In the genomic region with DNA sequence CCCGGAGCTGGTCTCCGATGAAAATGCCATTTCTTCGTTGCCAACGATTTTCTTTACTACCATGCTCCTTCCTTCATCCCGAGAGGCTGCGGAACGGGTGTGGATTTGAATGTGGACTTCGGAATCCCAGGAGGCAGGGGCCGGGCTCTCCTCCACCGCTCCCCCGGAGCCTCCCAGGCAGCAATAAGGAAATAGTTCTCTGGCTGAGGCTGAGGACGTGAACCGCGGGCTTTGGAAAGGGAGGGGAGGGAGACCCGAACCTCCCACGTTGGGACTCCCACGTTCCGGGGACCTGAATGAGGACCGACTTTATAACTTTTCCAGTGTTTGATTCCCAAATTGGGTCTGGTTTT, we compare ENCODE assay signal across 29 cellular contexts. TPM values are rescaled to one million over a fixed set of nuclear protein-coding genes. Genes with fewer than 3 reads are reported as not detected.
DNase-seq lines count a peak whose midpoint lies in the region; ATAC-seq and TF ChIP-seq lines count a peak whose summit lies in the region.
"Had no signal": no experiment of that assay in that cellular context is flagged by ENCODE, and none has a peak within 500 bp of the region (broad histone marks: within the 10 kb centered on the region; RNA-seq: fewer than 3 reads in every experiment).

No MANE protein-coding gene starts in this region.

- no peak overlapping the region for H3K4me3 ChIP-seq in esophagus muscularis mucosa
- peak overlapping the region; percentile 11 for H3K4me3 ChIP-seq in mucosa of descending colon
- H3K4me3 ChIP-seq: uterus had no signal

- H3K4me3 Mint-ChIP-seq in activated CD4-positive, alpha-beta T cell treated with anti-CD3 and anti-CD28 coated beads, Interleukin-2, amount 10 ng/mL, durations not matched to agents 7 days and 5 days = no peak overlapping the region
- H3K4me3 Mint-ChIP-seq: activated CD4-positive, alpha-beta memory T cell treated with anti-CD3 and anti-CD28 coated beads, Interleukin-2, amount 10 ng/mL, durations not matched to agents 7 days and 5 days; B cell had no signal

- ATAC-seq in mucosa of descending colon = peak; percentile 99
- ATAC-seq: foreskin keratinocyte, Panc1, right cardiac atrium had no signal

- POLR2A ChIA-PET in activated CD4-positive, alpha-beta T cell treated with anti-CD3 and anti-CD28 coated beads, Interleukin-2, amount 10 ng/mL, durations not matched to agents 7 days and 5 days (lab: Charles Lee) = no interaction called here

- WGBS in esophagus muscularis mucosa = 2% methylated on average over 15 of the region's 19 CpGs

- no peaks in the 10 kb centered on the region for H3K4me1 Mint-ChIP-seq in activated CD4-positive, alpha-beta T cell treated with anti-CD3 and anti-CD28 coated beads, Interleukin-2, amount 10 ng/mL, durations not matched to agents 7 days and 5 days
- H3K4me1 Mint-ChIP-seq: activated CD4-positive, alpha-beta memory T cell treated with anti-CD3 and anti-CD28 coated beads, Interleukin-2, amount 10 ng/mL, durations not matched to agents 7 days and 5 days; B cell had no signal

- TF ChIP-seq CTCF in esophagus muscularis mucosa (IDR thresholded peaks at IDR 0.05) (no peak), mucosa of descending colon (IDR thresholded peaks at IDR 0.05) (no peak)

- CTCF ChIA-PET in activated CD4-positive, alpha-beta T cell treated with anti-CD3 and anti-CD28 coated beads, Interleukin-2, amount 10 ng/mL, durations not matched to agents 7 days and 5 days (lab: Charles Lee) = no interaction called here

- peaks cover 0 to 66% (median 3%) of the 10 kb centered on the region in 4 donors for H3K27me3 ChIP-seq in esophagus muscularis mucosa
- H3K27me3 ChIP-seq: foreskin keratinocyte, uterus had no signal

- intact Hi-C loops in esophagus muscularis mucosa (cut with DNase I) = no loop called here
- intact Hi-C loops in mucosa of descending colon (cut with DNase I, micrococcal nuclease) = no loop called here

- H3K9me3 ChIP-seq in esophagus muscularis mucosa = peaks cover 0 to 6% (median 2%) of the 10 kb centered on the region in 4 donors
- no peaks in the 10 kb centered on the region for H3K9me3 ChIP-seq in mucosa of descending colon
- H3K9me3 ChIP-seq: uterus had no signal

- no peaks in the 10 kb centered on the region for H3K9me3 Mint-ChIP-seq in activated CD4-positive, alpha-beta T cell treated with anti-CD3 and anti-CD28 coated beads, Interleukin-2, amount 10 ng/mL, durations not matched to agents 7 days and 5 days

- H3K36me3 ChIP-seq in esophagus muscularis mucosa (no peaks in the 10 kb centered on the region), mucosa of descending colon (ENCODE audit: low read depth) (no peaks in the 10 kb centered on the region)
- H3K36me3 ChIP-seq: uterus had no signal

- no peak for DNase-seq in activated CD4-positive, alpha-beta T cell treated with anti-CD3 and anti-CD28 coated beads, Interleukin-2, amount 10 ng/mL, durations not matched to agents 7 days and 5 days
- DNase-seq in activated CD4-positive, alpha-beta T cell treated with anti-CD3 and anti-CD28 coated beads, Interleukin-2, amount 50 U/mL, for 1 hour = no peak
- DNase-seq in esophagus muscularis mucosa (ENCODE audit: extremely low spot score) = peak; percentile 42
- DNase-seq in mucosa of descending colon = peak; percentile 81 to 83 (median 81)
- DNase-seq in ureter (ENCODE audit: low spot score) = peak; percentile 20
- DNase-seq in NCI-H69 (lab: John Stamatoyannopoulos, UW) = no peak
- DNase-seq in NCI-H2081 treated with DMSO at 0.1 percent for 48 hours (lab: John Stamatoyannopoulos, UW) = no peak
- no peak for DNase-seq in HK-2 (ENCODE audit: unreplicated experiment)
- DNase-seq: 8988T; activated CD4-positive, alpha-beta memory T cell treated with anti-CD3 and anti-CD28 coated beads, Interleukin-2, amount 10 ng/mL, durations not matched to agents 7 days and 5 days; activated naive CD4-positive, alpha-beta T cell; activated T-cell treated with anti-CD3 and anti-CD28 coated beads for 4 hours; amniotic stem cell; Calu3; dermis blood vessel endothelial cell; foreskin keratinocyte; GOT3; Kasumi-1; NCI-H446 treated with DMSO at 0.1 percent for 48 hours; right cardiac atrium; stimulated activated CD4-positive, alpha-beta T cell treated with anti-CD3 and anti-CD28 coated beads, Interleukin-15, amount 100 ng/mL, for 24 hours; T-helper 2 cell; uterus had no signal

- no peak for TF ChIP-seq EP300 in esophagus muscularis mucosa (IDR thresholded peaks at IDR 0.05)

- H3K36me3 Mint-ChIP-seq in activated CD4-positive, alpha-beta T cell treated with anti-CD3 and anti-CD28 coated beads, Interleukin-2, amount 10 ng/mL, durations not matched to agents 7 days and 5 days (ENCODE audit: low read depth) = no peaks in the 10 kb centered on the region

- peak overlapping the region; percentile 13 for H3K27ac Mint-ChIP-seq in activated CD4-positive, alpha-beta T cell treated with anti-CD3 and anti-CD28 coated beads, Interleukin-2, amount 10 ng/mL, durations not matched to agents 7 days and 5 days
- H3K27ac Mint-ChIP-seq: activated CD4-positive, alpha-beta memory T cell treated with anti-CD3 and anti-CD28 coated beads, Interleukin-2, amount 10 ng/mL, durations not matched to agents 7 days and 5 days; B cell had no signal

- no peak overlapping the region for H3K27ac ChIP-seq in esophagus muscularis mucosa (replicated peaks in 1 of 4)
- H3K27ac ChIP-seq: foreskin keratinocyte, uterus, VCaP had no signal

- H3K4me1 ChIP-seq in esophagus muscularis mucosa (peaks cover 0 to 12% (median 4%) of the 10 kb centered on the region in 4 donors), mucosa of descending colon (ENCODE audit: low read depth) (no peaks in the 10 kb centered on the region)
- H3K4me1 ChIP-seq: foreskin keratinocyte, uterus had no signal

- H3K27me3 Mint-ChIP-seq in activated CD4-positive, alpha-beta T cell treated with anti-CD3 and anti-CD28 coated beads, Interleukin-2, amount 10 ng/mL, durations not matched to agents 7 days and 5 days = peaks cover 11% of the 10 kb centered on the region

- no peak for TF ChIP-seq POLR2A in esophagus muscularis mucosa (IDR thresholded peaks at IDR 0.05; ENCODE audit: low read depth)

RNA-seq across cellular contexts. Expression of a gene that starts 14.4 kb away (rescaled TPM):
- total RNA-seq in activated CD4-positive, alpha-beta T cell treated with anti-CD3 and anti-CD28 coated beads, Interleukin-2, amount 10 ng/mL, durations not matched to agents 7 days and 5 days = not detected
- total RNA-seq in esophagus muscularis mucosa = under 1 TPM in 1 of 4 donors, not detected in 3; 0.17 TPM
- under 1 TPM in 2 of 3 donors, not detected in 1; 0.12 to 0.22 TPM for total RNA-seq in mucosa of descending colon
- total RNA-seq in ureter = not detected
- total RNA-seq: activated CD4-positive, alpha-beta memory T cell treated with anti-CD3 and anti-CD28 coated beads, Interleukin-2, amount 10 ng/mL, durations not matched to agents 7 days and 5 days; B cell; Calu3; dermis blood vessel endothelial cell; epithelial cell of proximal tubule; foreskin keratinocyte; G401; mononuclear cell; right cardiac atrium; uterus had no signal

Comparison
In these comparisons a context has a peak if more than half of its experiments do, and no peak if none do; other contexts are left out.
1. DNase-seq: peak in esophagus muscularis mucosa (single experiment), mucosa of descending colon (3 of 3) and ureter (single experiment); none in activated CD4-positive, alpha-beta T cell treated with anti-CD3 and anti-CD28 coated beads, Interleukin-2, amount 10 ng/mL, durations not matched to agents 7 days and 5 days (single experiment), activated CD4-positive, alpha-beta T cell treated with anti-CD3 and anti-CD28 coated beads, Interleukin-2, amount 50 U/mL, for 1 hour (single experiment), NCI-H69 (single experiment), NCI-H2081 treated with DMSO at 0.1 percent for 48 hours (single experiment) and HK-2 (single experiment).